13 cellular contexts compared by ENCODE assay signal in the genomic region with DNA sequence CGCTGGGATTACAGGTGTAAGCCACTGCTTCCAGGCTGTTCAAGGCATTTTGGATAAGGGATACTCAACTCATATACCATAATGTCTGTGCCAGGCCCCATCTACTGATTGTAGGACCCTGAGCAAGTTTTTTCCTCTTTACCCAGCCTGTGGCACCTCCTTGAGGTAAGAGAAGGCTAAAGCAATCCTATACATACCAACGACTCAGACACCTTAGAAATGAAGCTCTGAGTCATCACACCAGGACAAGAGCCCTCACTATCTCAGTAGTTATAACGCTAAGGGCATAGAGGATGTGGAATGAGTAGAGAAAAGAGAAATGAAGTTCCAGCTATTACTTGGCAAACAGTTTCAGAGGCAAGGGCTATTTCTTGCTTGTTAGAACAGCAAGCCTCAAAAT. TPM values are rescaled to one million over a fixed set of nuclear protein-coding genes. Genes with fewer than 3 reads are reported as not detected.
A peak's percentile ranks its signal among the peaks of the same experiment; 100 is the strongest.
DNase-seq lines count a peak whose midpoint lies in the region; ATAC-seq, FAIRE-seq and TF ChIP-seq lines count a peak whose summit lies in the region.
"Had no signal": no experiment of that assay in that cellular context is flagged by ENCODE, and none has a peak within 500 bp of the region (broad histone marks: within the 10 kb centered on the region; RNA-seq: fewer than 3 reads in every experiment).

No MANE protein-coding gene starts in this region.

- no peaks in the 10 kb centered on the region for H3K36me3 ChIP-seq in BE2C
- H3K36me3 ChIP-seq: MG63, pancreas had no signal

- TF ChIP-seq CTCF in BE2C (IDR thresholded peaks at IDR 0.05; ENCODE audit: low read depth, low read length) (0 out of 2 replicates have a peak, but pooled peaks have one; percentile 20), GM12873 (IDR thresholded peaks at IDR 0.05; ENCODE audit: insufficient read depth, low read depth, low read length, missing control alignments) (peak; percentile 45), fibroblast of pulmonary artery (IDR thresholded peaks at IDR 0.05; ENCODE audit: low read length, missing control alignments) (no peak)

- H3K4me3 ChIP-seq in BE2C (ENCODE audit: low read depth, low read length) (no peak overlapping the region), fibroblast of pulmonary artery (replicated peaks; ENCODE audit: low read depth, low read length) (no peak overlapping the region)
- H3K4me3 ChIP-seq: body of pancreas, MG63, pancreas had no signal

- no peaks in the 10 kb centered on the region for H3K9me3 ChIP-seq in BE2C
- H3K9me3 ChIP-seq: body of pancreas, MG63, pancreas had no signal

- ATAC-seq in GM21528 (IDR thresholded peaks at IDR 0.05; ENCODE audit: low FRiP score, unreplicated experiment) (no peak), GM21423 (IDR thresholded peaks at IDR 0.05; ENCODE audit: unreplicated experiment) (no peak)
- ATAC-seq: body of pancreas, pancreas had no signal

- H3K27me3 ChIP-seq in BE2C, result no peaks in the 10 kb centered on the region
- H3K27me3 ChIP-seq: body of pancreas, MG63, pancreas had no signal

- peak; percentile 11 for FAIRE-seq in RCC 7860 (lab: Jason Lieb, UNC)
- FAIRE-seq: G401.6, pancreas had no signal

- peaks cover 4% of the 10 kb centered on the region for H3K4me1 ChIP-seq in BE2C
- H3K4me1 ChIP-seq: body of pancreas, pancreas had no signal

- DNase-seq in BE2C, result no peak
- DNase-seq in RCC 7860 (ENCODE audit: low spot score), result peak; percentile 67
- peak; percentile 23 for DNase-seq in fibroblast of pulmonary artery (ENCODE audit: low read depth)
- no peak for DNase-seq in occipital lobe (lab: John Stamatoyannopoulos, UW)
- DNase-seq in CD1c-positive myeloid dendritic cell (ENCODE audit: extremely low spot score), result no peak
- DNase-seq: body of pancreas, hippocampal formation, MG63 had no signal

RNA-seq across cellular contexts. Expression of gene NDRG3, which starts 16.9 kb away (rescaled TPM):
- 20.3 TPM for polyA plus RNA-seq in BE2C (2012; ENCODE audit: insufficient read depth, insufficient read length, low read depth)
- 43.7 TPM for total RNA-seq in occipital lobe

RNA-seq across cellular contexts. Expression of gene DSN1, which starts 44.6 kb away (rescaled TPM):
- 3.9 TPM for polyA plus RNA-seq in BE2C (2012; ENCODE audit: insufficient read depth, insufficient read length, low read depth)
- 4.7 TPM for total RNA-seq in occipital lobe

Comparison
In these comparisons a context has a peak if more than half of its experiments do, and no peak if none do; other contexts are left out.
1. DNase-seq: peak in RCC 7860 (single experiment) and fibroblast of pulmonary artery (single experiment); none in BE2C (single experiment), occipital lobe (single experiment) and CD1c-positive myeloid dendritic cell (single experiment).